19 cellular contexts compared by ENCODE assay signal in the genomic region with DNA sequence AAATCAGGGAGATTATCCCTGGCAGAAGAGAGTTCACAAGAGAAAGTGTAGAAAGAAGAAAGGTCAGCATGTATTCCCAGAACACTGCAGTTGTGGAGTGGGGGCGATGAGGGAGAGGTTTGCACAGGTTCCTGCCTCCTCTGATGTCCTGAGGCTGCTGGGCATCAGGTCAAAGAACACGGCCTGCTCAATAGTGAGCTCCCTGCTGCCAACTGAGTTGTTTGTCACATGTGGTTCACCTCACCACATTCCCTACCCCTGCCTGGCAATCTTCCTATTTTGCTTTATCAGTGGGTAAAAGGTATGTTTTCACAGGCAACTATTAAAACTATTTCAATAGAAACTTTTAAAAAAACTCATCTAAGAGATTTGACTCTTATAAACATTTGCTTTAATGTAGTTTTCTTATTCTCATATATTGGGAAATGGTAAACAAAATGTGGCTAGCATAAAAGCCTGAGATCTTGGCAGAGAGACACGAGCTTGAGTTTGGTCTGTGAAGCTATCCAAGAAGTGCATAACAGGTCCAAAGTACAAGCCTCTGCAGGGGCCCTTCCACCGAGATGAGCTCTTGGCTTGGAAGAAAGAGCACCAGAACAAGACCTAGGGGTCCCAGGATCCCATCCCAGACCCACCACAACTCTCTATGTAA.
"Had no signal": no experiment of that assay in that cellular context is flagged by ENCODE, and none has a peak within 500 bp of the region (broad histone marks: within the 10 kb centered on the region; RNA-seq: fewer than 3 reads in every experiment).

No MANE protein-coding gene starts in this region.

- H3K4me1 Mint-ChIP-seq: naive thymus-derived CD4-positive, alpha-beta T cell; nephron progenitor cell had no signal

- DNase-seq: effector memory CD8-positive, alpha-beta T cell; esophagus squamous epithelium; foreskin fibroblast; glutamatergic neuron; islet precursor cell; left lung; mesenchymal stem cell; naive thymus-derived CD4-positive, alpha-beta T cell; nephron progenitor cell; small intestine; stimulated activated CD4-positive, alpha-beta T cell treated with anti-CD3 and anti-CD28 coated beads, Interleukin-12 subunit alpha, Interleukin-12 subunit beta, amount 100 ng/mL, for 4 hours; stimulated activated naive CD8-positive, alpha-beta T cell treated with anti-CD3 and anti-CD28 coated beads, Interleukin-15, Interleukin-2, amounts not matched to agents 100 U/mL and 50 U/mL, for 24 hours; transverse colon had no signal

- FAIRE-seq: colon, small intestine had no signal

- H3K27ac Mint-ChIP-seq: dendritic cell treated with granulocyte-macrophage colony-stimulating factor and Interleukin-4, amounts not matched to agents 40 ng/mL and 50 ng/mL, for 4 days; effector memory CD8-positive, alpha-beta T cell; naive thymus-derived CD4-positive, alpha-beta T cell; nephron progenitor cell had no signal

- H3K27ac ChIP-seq: esophagus squamous epithelium, gastroesophageal sphincter, left lung, right atrium auricular region, thoracic aorta, transverse colon had no signal

- H3K4me3 ChIP-seq: esophagus squamous epithelium, gastroesophageal sphincter, left lung, lung, right atrium auricular region, thoracic aorta, transverse colon had no signal

- H3K4me3 Mint-ChIP-seq: dendritic cell treated with granulocyte-macrophage colony-stimulating factor and Interleukin-4, amounts not matched to agents 40 ng/mL and 50 ng/mL, for 4 days; effector memory CD8-positive, alpha-beta T cell; naive thymus-derived CD4-positive, alpha-beta T cell; nephron progenitor cell had no signal

- H3K27me3 Mint-ChIP-seq: dendritic cell treated with granulocyte-macrophage colony-stimulating factor and Interleukin-4, amounts not matched to agents 40 ng/mL and 50 ng/mL, for 4 days had no signal

- ATAC-seq: effector memory CD8-positive, alpha-beta T cell; gastroesophageal sphincter; left lung; naive thymus-derived CD4-positive, alpha-beta T cell; stimulated activated naive CD8-positive, alpha-beta T cell treated with anti-CD3 and anti-CD28 coated beads, Interleukin-15, Interleukin-2, amounts not matched to agents 100 U/mL and 50 U/mL, for 24 hours had no signal

- H3K36me3 ChIP-seq: esophagus squamous epithelium, gastroesophageal sphincter, left lung, right atrium auricular region, thoracic aorta, transverse colon had no signal

- H3K4me1 ChIP-seq: esophagus squamous epithelium, gastroesophageal sphincter, left lung, right atrium auricular region, transverse colon had no signal

- H3K27me3 ChIP-seq: esophagus squamous epithelium, gastroesophageal sphincter, left lung, right atrium auricular region, transverse colon had no signal
